9 cellular contexts compared by ENCODE assay signal in the genomic region with DNA sequence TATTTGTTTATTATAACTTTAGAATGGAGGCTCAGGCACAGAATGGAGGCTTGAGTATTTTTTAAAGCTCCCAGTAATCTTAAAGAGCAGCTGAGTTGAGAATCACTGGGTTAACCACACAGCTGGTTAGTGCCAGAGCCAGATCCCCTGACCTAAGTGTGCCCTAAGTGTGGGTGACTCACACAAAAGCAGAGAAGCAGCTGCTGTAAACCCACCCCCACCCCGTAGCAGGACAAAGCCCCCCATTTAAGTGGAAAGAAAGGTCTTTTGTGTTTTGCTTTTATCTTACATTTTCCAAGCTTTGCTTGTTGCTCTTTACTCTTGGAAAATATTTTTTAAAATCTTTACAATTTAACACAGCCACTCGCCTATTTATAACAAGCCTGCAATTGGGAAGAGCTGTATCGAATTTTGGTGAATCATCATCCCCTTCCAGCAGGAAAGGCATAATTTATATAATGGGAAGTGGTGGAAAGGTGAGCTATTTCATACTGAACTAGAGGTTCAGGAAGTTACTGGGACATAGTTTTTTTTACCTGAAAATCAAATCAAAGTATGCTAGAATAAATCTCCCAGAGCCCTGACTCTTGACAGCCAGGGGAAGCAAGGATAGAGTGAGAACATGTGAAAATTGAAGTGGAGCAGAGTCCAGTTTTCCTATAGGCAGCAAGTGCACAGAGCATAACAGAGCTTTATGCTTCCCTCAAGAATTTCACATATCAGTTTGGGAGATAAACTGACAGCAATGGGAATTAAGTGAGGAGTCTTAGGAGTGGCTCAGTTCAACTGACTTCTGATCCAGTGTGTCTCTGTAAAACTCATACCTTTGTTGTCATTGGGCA.
DNase-seq lines count a peak whose midpoint lies in the region; TF ChIP-seq lines count a peak whose summit lies in the region.
"Had no signal": no experiment of that assay in that cellular context is flagged by ENCODE, and none has a peak within 500 bp of the region (broad histone marks: within the 10 kb centered on the region; RNA-seq: fewer than 3 reads in every experiment).

No MANE protein-coding gene starts in this region.

- H3K27me3 ChIP-seq in trophoblast cell (ENCODE audit: insufficient read depth, low read length), result no peaks in the 10 kb centered on the region

- H3K14ac ChIP-seq in trophoblast cell (ENCODE audit: low read length), result no peak overlapping the region

- no peak overlapping the region for H3K23ac ChIP-seq in trophoblast cell (ENCODE audit: low read length)

- DNase-seq in EL (peak; percentile 57), RWPE1 (ENCODE audit: low spot score) (peak; percentile 46), fibroblast of the aortic adventitia (ENCODE audit: low read depth) (peak; percentile 57), trophoblast cell (no peak), T-helper 9 cell (no peak), NCI-H2081 (lab: John Stamatoyannopoulos, UW) (no peak), MV-4-11 (lab: John Stamatoyannopoulos, UW) (no peak), NCI-H2029 (lab: John Stamatoyannopoulos, UW) (no peak)
- DNase-seq: activated naive CD8-positive, alpha-beta T cell treated with anti-CD3 and anti-CD28 coated beads for 36 hours had no signal

- peaks cover 0 to 2% of the 10 kb centered on the region in 2 experiments for H3K4me1 ChIP-seq in trophoblast cell (ENCODE audit: control insufficient read depth in 1 of 2, insufficient read depth in 2 of 2, low read length in 2 of 2)

- TF ChIP-seq CTCF in RWPE1 (conservative IDR thresholded peaks at IDR 0.05; ENCODE audit: low read depth), result no peak
- TF ChIP-seq CTCF in fibroblast of the aortic adventitia (IDR thresholded peaks at IDR 0.05; ENCODE audit: insufficient read depth, low read length), result no peak

- no CpG with 5 or more reads among the region's 3 CpGs for WGBS in trophoblast cell (ENCODE audit: extremely low coverage, insufficient coverage, insufficient read length)

- POLR2A ChIA-PET in RWPE1 (lab: Yijun Ruan, JAX; ENCODE audit: low non-redundant PET), result no interaction called here

- peak overlapping the region; percentile 67 for H3K27ac ChIP-seq in RWPE1
- H3K27ac ChIP-seq in trophoblast cell (ENCODE audit: low read depth, low read length), result peak overlapping the region; percentile 9

- no peak overlapping the region for H2BK12ac ChIP-seq in trophoblast cell (ENCODE audit: low read length)

- H4K91ac ChIP-seq in trophoblast cell (ENCODE audit: low read depth, low read length), result no peak overlapping the region

- no peak overlapping the region for H3K9ac ChIP-seq in trophoblast cell (ENCODE audit: low read length)

- H3K9me3 ChIP-seq in trophoblast cell (ENCODE audit: insufficient read depth, low read depth, low read length), result peaks cover 2% of the 10 kb centered on the region

- no peak overlapping the region for H2AK5ac ChIP-seq in trophoblast cell (ENCODE audit: low read length)

- H3K36me3 ChIP-seq in trophoblast cell (ENCODE audit: control insufficient read depth in 1 of 2, insufficient read depth in 2 of 2, low read length in 2 of 2), result no peaks in the 10 kb centered on the region

- no peak overlapping the region for H4K8ac ChIP-seq in trophoblast cell (ENCODE audit: low read depth, low read length)

- no peak overlapping the region for H3K4me3 ChIP-seq in fibroblast of the aortic adventitia (ENCODE audit: low read depth, low read length)
- H3K4me3 ChIP-seq in trophoblast cell (ENCODE audit: low read depth, low read length), result no peak overlapping the region

- no peak overlapping the region for H3K4me2 ChIP-seq in trophoblast cell (ENCODE audit: low read length)

- H2BK5ac ChIP-seq in trophoblast cell (ENCODE audit: low read depth, low read length, poor library complexity), result no peak overlapping the region

- no peak overlapping the region for H4K12ac ChIP-seq in trophoblast cell (ENCODE audit: low read depth, low read length)

- no peak overlapping the region for H3K18ac ChIP-seq in trophoblast cell (ENCODE audit: low read length)

- no peak overlapping the region for H2BK120ac ChIP-seq in trophoblast cell (ENCODE audit: insufficient read depth, low read length, poor library complexity)

- CTCF ChIA-PET in RWPE1 (lab: Yijun Ruan, JAX), result interaction anchor here (0.5 to 0.6 kb wide), 3 partner anchors 12 to 709 kb away, joined by 3 to 4 read pairs (median 4); no protein-coding TSS in a partner anchor

- peaks cover 2% of the 10 kb centered on the region for H3K79me1 ChIP-seq in trophoblast cell (ENCODE audit: low read length)

- no peak overlapping the region for H2AFZ ChIP-seq in trophoblast cell (ENCODE audit: insufficient read depth, low read length, poor library complexity)

- no peak overlapping the region for H3K4ac ChIP-seq in trophoblast cell (ENCODE audit: low read depth, low read length)

- H3K79me2 ChIP-seq in trophoblast cell (ENCODE audit: control insufficient read depth, insufficient read depth, low read length, poor library complexity), result no peaks in the 10 kb centered on the region

Comparison
In these comparisons a context has a peak if more than half of its experiments do, and no peak if none do; other contexts are left out.
1. DNase-seq: peak in EL (single experiment), RWPE1 (single experiment) and fibroblast of the aortic adventitia (single experiment); none in trophoblast cell (0 of 2), T-helper 9 cell (single experiment), NCI-H2081 (0 of 2), MV-4-11 (single experiment) and NCI-H2029 (single experiment).